ENCODE assay signal across 30 cellular contexts in the genomic region with DNA sequence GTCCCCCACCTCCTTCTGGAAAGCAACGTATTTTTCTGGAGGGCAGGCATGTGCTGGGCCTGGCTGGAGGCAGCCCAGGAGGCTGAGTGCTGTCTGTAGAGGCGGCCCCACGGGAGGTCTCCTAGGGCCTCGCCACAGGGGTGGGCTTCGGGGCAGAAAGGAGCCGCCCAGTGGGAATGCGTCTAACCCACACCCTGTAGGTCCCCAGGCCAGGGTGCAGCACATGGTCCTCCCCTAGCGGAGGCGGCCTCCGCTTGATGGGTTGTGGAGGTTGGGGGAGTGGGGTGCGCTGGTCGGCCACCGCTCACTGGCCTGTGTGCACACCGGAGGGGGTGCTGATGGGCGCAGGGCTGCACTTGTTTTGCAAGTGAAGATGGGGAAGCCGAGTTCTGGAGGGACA. TPM values are rescaled to one million over a fixed set of nuclear protein-coding genes. Genes with fewer than 3 reads are reported as not detected.
DNase-seq lines count a peak whose midpoint lies in the region; ATAC-seq and TF ChIP-seq lines count a peak whose summit lies in the region.
"Had no signal": no experiment of that assay in that cellular context is flagged by ENCODE, and none has a peak within 500 bp of the region (broad histone marks: within the 10 kb centered on the region; RNA-seq: fewer than 3 reads in every experiment).

No MANE protein-coding gene starts in this region.

- H3K4me3 ChIP-seq in HUES48 (ENCODE audit: low read depth, low read length), result no peak overlapping the region
- H3K4me3 ChIP-seq in lower lobe of right lung, result no peak overlapping the region
- no peak overlapping the region for H3K4me3 ChIP-seq in suprapubic skin
- H3K4me3 ChIP-seq: GM12878, heart left ventricle, SJSA1, skin epidermis had no signal

- H3K9me3 ChIP-seq in HUES48 (ENCODE audit: control insufficient read depth, insufficient read depth, low read length), result no peaks in the 10 kb centered on the region
- no peaks in the 10 kb centered on the region for H3K9me3 ChIP-seq in lower lobe of right lung
- H3K9me3 ChIP-seq in suprapubic skin, result no peaks in the 10 kb centered on the region
- H3K9me3 ChIP-seq: heart left ventricle, SJSA1 had no signal

- no peak for ATAC-seq in lower lobe of right lung
- no peak for ATAC-seq in GM18511 (IDR thresholded peaks at IDR 0.05; ENCODE audit: unreplicated experiment)
- ATAC-seq: activated CD4-positive, CD25-positive, alpha-beta regulatory T cell treated with anti-CD3 and anti-CD28 coated beads, Interleukin-2, amount 50 U/mL, for 24 hours; GM12878; heart left ventricle had no signal

- no peaks in the 10 kb centered on the region for H3K27me3 ChIP-seq in HUES48 (ENCODE audit: control insufficient read depth, insufficient read depth, low read length)
- H3K27me3 ChIP-seq in lower lobe of right lung (ENCODE audit: low read depth), result no peaks in the 10 kb centered on the region
- H3K27me3 ChIP-seq in suprapubic skin, result no peaks in the 10 kb centered on the region
- H3K27me3 ChIP-seq: brain microvascular endothelial cell, heart left ventricle, SJSA1 had no signal

- TF ChIP-seq CTCF in lower lobe of right lung (IDR thresholded peaks at IDR 0.05) (no peak), suprapubic skin (IDR thresholded peaks at IDR 0.05) (no peak)

- TF ChIP-seq POLR2A in suprapubic skin (IDR thresholded peaks at IDR 0.05), result no peak

- H3K4me1 ChIP-seq in HUES48 (ENCODE audit: control insufficient read depth, insufficient read depth, low read length), result peaks cover 46% of the 10 kb centered on the region
- peaks cover 42% of the 10 kb centered on the region for H3K4me1 ChIP-seq in lower lobe of right lung
- peaks cover 19% of the 10 kb centered on the region for H3K4me1 ChIP-seq in suprapubic skin

- no peak overlapping the region for H3K9ac ChIP-seq in HUES48 (ENCODE audit: low read depth, low read length)

- 100% methylated on average over 2 of the region's 16 CpGs for WGBS in suprapubic skin

- DNase-seq in lower lobe of right lung, result no peak
- DNase-seq in suprapubic skin (ENCODE audit: low spot score in 2 of 2), result no peak
- DNase-seq in NCI-H526 treated with DMSO at 0.1 percent for 48 hours (lab: John Stamatoyannopoulos, UW), result no peak
- DNase-seq in activated gamma-delta T cell (lab: John Stamatoyannopoulos, UW), result no peak
- DNase-seq: activated CD4-positive, alpha-beta T cell treated with anti-CD3 and anti-CD28 coated beads, Interleukin-2, amount 50 U/mL, for 48 hours; activated CD8-positive, alpha-beta memory T cell treated with anti-CD3 and anti-CD28 coated beads, Interleukin-2, amount 50 U/mL, for 48 hours; activated naive CD4-positive, alpha-beta T cell treated with anti-CD3 and anti-CD28 coated beads, Interleukin-2, amount 50 U/mL, for 16 hours; amniotic stem cell; brain microvascular endothelial cell; CD4-positive, alpha-beta T cell; effector memory CD4-positive, alpha-beta T cell; EL; erythroblast; kidney glomerular epithelial cell; mesendoderm; naive B cell; NCI-H1092; NCI-H187; NCI-H524 treated with DMSO at 0.1 percent for 48 hours; occipital lobe; stimulated activated CD4-positive, alpha-beta T cell treated with anti-CD3 and anti-CD28 coated beads, Interleukin-2, amount 100 ng/mL, for 24 hours had no signal

- TF ChIP-seq EP300 in suprapubic skin (IDR thresholded peaks at IDR 0.05), result no peak

- no peaks in the 10 kb centered on the region for H3K36me3 ChIP-seq in HUES48 (ENCODE audit: control insufficient read depth, insufficient read depth, low read length)
- H3K36me3 ChIP-seq in lower lobe of right lung, result peaks cover 34% of the 10 kb centered on the region
- H3K36me3 ChIP-seq in suprapubic skin, result peaks cover 44% of the 10 kb centered on the region

- intact Hi-C loops in lower lobe of right lung (cut with DNase I), result no loop called here

- peak overlapping the region; percentile 42 for H3K27ac ChIP-seq in HUES48 (ENCODE audit: low read depth, low read length)
- peak overlapping the region; percentile 19 for H3K27ac ChIP-seq in cingulate gyrus (ENCODE audit: low read depth, low read length)
- H3K27ac ChIP-seq in lower lobe of right lung, result peak overlapping the region; percentile 61
- peak overlapping the region; percentile 15 for H3K27ac ChIP-seq in suprapubic skin
- H3K27ac ChIP-seq: brain microvascular endothelial cell, HL-60, SJSA1 had no signal

RNA-seq across cellular contexts. Expression of gene UBAC1, which starts 48.3 kb away (rescaled TPM):
- total RNA-seq in lower lobe of right lung (40.3 TPM), suprapubic skin (10 to 100 TPM; 68.2 to 94.5 (median 83.8) TPM)
